1 cellular context compared by ENCODE assay signal in the genomic region with DNA sequence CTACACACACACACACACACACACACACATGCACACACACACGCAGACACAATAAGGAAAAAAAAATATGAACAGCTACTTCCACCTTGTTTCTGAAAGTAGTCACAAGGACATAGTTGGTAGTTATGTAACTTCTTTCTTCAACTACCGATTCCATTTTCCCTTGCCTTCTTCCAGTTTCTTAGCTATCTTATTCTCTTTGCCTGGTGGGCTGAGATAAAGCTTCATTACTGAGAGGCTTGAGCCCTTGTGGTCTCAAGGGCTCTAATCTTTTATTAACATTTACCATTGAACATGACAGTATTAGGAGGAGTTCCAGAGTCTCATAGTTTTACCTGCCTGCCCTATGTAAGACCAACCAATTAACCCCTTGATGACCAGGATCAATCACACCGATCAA.
TF ChIP-seq lines count a peak whose summit lies in the region.

No MANE protein-coding gene starts in this region.

TF ChIP-seq in K562, 482 proteins besides CTCF, POLR2A, EP300 and RAD21 (continued from another document):
- TF ChIP-seq, protein P1, sequence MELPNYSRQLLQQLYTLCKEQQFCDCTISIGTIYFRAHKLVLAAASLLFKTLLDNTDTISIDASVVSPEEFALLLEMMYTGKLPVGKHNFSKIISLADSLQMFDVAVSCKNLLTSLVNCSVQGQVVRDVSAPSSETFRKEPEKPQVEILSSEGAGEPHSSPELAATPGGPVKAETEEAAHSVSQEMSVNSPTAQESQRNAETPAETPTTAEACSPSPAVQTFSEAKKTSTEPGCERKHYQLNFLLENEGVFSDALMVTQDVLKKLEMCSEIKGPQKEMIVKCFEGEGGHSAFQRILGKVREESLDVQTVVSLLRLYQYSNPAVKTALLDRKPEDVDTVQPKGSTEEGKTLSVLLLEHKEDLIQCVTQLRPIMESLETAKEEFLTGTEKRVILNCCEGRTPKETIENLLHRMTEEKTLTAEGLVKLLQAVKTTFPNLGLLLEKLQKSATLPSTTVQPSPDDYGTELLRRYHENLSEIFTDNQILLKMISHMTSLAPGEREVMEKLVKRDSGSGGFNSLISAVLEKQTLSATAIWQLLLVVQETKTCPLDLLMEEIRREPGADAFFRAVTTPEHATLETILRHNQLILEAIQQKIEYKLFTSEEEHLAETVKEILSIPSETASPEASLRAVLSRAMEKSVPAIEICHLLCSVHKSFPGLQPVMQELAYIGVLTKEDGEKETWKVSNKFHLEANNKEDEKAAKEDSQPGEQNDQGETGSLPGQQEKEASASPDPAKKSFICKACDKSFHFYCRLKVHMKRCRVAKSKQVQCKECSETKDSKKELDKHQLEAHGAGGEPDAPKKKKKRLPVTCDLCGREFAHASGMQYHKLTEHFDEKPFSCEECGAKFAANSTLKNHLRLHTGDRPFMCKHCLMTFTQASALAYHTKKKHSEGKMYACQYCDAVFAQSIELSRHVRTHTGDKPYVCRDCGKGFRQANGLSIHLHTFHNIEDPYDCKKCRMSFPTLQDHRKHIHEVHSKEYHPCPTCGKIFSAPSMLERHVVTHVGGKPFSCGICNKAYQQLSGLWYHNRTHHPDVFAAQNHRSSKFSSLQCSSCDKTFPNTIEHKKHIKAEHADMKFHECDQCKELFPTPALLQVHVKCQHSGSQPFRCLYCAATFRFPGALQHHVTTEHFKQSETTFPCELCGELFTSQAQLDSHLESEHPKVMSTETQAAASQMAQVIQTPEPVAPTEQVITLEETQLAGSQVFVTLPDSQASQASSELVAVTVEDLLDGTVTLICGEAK (IDR thresholded peaks at IDR 0.05): no peak
- TF ChIP-seq, protein P1 (CRISPR knock-in tag; IDR thresholded peaks at IDR 0.05): no peak
- TF ChIP-seq PHF8 (IDR thresholded peaks at IDR 0.05; ENCODE audit: borderline replicate concordance, low read length) (no peak), TOE1 (IDR thresholded peaks at IDR 0.05; ENCODE audit: borderline replicate concordance) (no peak), TOE1 (CRISPR knock-in tag; IDR thresholded peaks at IDR 0.05; ENCODE audit: borderline replicate concordance, low read depth) (no peak), JUN (IDR thresholded peaks at IDR 0.05; ENCODE audit: borderline replicate concordance, low read depth, low read length) (no peak), JUN (CRISPR knock-in tag; IDR thresholded peaks at IDR 0.05; ENCODE audit: borderline replicate concordance) (no peak), XRCC3 (IDR thresholded peaks at IDR 0.05) (no peak), ZNF830 (CRISPR knock-in tag; IDR thresholded peaks at IDR 0.05) (no peak), JUND (IDR thresholded peaks at IDR 0.05; ENCODE audit: borderline replicate concordance, low read depth, low read length) (no peak), JUND (tag; IDR thresholded peaks at IDR 0.05; ENCODE audit: borderline replicate concordance, low read depth, low read length) (0 out of 3 replicates have a peak, but pooled peaks have one; percentile 26), SAP30 (IDR thresholded peaks at IDR 0.05; ENCODE audit: borderline replicate concordance, insufficient read depth, low read depth, low read length, poor library complexity, severe bottlenecking) (no peak), HNRNPUL1 (IDR thresholded peaks at IDR 0.05; ENCODE audit: low read length) (no peak), ZNF431 (CRISPR knock-in tag; IDR thresholded peaks at IDR 0.05) (no peak), SP1 (CRISPR knock-in tag; IDR thresholded peaks at IDR 0.05) (no peak), ZNF263 (CRISPR knock-in tag; IDR thresholded peaks at IDR 0.05; ENCODE audit: borderline replicate concordance) (no peak), ZC3H8 (IDR thresholded peaks at IDR 0.05) (no peak), HCFC1 (IDR thresholded peaks at IDR 0.05; ENCODE audit: low read depth, low read length) (no peak), RFX5 (IDR thresholded peaks at IDR 0.05; ENCODE audit: low read depth, low read length) (no peak), CHD4 (IDR thresholded peaks at IDR 0.05; ENCODE audit: insufficient read depth, insufficient replicate concordance, low read depth, low read length, poor library complexity, severe bottlenecking) (no peak), ZNF699 (CRISPR knock-in tag; IDR thresholded peaks at IDR 0.05; ENCODE audit: insufficient replicate concordance) (no peak), CBX8 (IDR thresholded peaks at IDR 0.05; ENCODE audit: borderline replicate concordance, extremely low read depth, low read depth, low read length, poor library complexity, severe bottlenecking) (no peak), TEAD1 (CRISPR knock-in tag; IDR thresholded peaks at IDR 0.05) (no peak), BHLHE40 (IDR thresholded peaks at IDR 0.05; ENCODE audit: low read length) (no peak), TRIM24 (IDR thresholded peaks at IDR 0.05) (peak in 1 of 2 experiments; percentile 66; a peak in 2 of 4 replicates), ZNF77 (CRISPR knock-in tag; IDR thresholded peaks at IDR 0.05) (no peak), ZNF146 (CRISPR knock-in tag; IDR thresholded peaks at IDR 0.05; ENCODE audit: unreplicated experiment) (no peak), ZFX (CRISPR knock-in tag; IDR thresholded peaks at IDR 0.05) (no peak), SLC30A9 (CRISPR knock-in tag; IDR thresholded peaks at IDR 0.05) (no peak), NR1H2 (CRISPR knock-in tag; IDR thresholded peaks at IDR 0.05) (no peak), ZNF12 (CRISPR knock-in tag; IDR thresholded peaks at IDR 0.05) (no peak), PPARD (CRISPR knock-in tag; IDR thresholded peaks at IDR 0.05) (no peak)
- TF ChIP-seq, protein P2, sequence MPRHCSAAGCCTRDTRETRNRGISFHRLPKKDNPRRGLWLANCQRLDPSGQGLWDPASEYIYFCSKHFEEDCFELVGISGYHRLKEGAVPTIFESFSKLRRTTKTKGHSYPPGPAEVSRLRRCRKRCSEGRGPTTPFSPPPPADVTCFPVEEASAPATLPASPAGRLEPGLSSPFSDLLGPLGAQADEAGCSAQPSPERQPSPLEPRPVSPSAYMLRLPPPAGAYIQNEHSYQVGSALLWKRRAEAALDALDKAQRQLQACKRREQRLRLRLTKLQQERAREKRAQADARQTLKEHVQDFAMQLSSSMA (CRISPR knock-in tag; IDR thresholded peaks at IDR 0.05): no peak
- TF ChIP-seq, protein P3, sequence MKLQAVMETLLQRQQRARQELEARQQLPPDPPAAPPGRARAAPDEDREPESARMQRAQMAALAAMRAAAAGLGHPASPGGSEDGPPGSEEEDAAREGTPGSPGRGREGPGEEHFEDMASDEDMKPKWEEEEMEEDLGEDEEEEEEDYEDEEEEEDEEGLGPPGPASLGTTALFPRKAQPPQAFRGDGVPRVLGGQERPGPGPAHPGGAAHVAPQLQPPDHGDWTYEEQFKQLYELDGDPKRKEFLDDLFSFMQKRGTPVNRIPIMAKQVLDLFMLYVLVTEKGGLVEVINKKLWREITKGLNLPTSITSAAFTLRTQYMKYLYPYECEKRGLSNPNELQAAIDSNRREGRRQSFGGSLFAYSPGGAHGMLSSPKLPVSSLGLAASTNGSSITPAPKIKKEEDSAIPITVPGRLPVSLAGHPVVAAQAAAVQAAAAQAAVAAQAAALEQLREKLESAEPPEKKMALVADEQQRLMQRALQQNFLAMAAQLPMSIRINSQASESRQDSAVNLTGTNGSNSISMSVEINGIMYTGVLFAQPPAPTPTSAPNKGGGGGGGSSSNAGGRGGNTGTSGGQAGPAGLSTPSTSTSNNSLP (IDR thresholded peaks at IDR 0.05; ENCODE audit: borderline replicate concordance, low read depth, low read length): peak; percentile 79; the same call in 1 of the 2 replicates
- TF ChIP-seq, protein P4, sequence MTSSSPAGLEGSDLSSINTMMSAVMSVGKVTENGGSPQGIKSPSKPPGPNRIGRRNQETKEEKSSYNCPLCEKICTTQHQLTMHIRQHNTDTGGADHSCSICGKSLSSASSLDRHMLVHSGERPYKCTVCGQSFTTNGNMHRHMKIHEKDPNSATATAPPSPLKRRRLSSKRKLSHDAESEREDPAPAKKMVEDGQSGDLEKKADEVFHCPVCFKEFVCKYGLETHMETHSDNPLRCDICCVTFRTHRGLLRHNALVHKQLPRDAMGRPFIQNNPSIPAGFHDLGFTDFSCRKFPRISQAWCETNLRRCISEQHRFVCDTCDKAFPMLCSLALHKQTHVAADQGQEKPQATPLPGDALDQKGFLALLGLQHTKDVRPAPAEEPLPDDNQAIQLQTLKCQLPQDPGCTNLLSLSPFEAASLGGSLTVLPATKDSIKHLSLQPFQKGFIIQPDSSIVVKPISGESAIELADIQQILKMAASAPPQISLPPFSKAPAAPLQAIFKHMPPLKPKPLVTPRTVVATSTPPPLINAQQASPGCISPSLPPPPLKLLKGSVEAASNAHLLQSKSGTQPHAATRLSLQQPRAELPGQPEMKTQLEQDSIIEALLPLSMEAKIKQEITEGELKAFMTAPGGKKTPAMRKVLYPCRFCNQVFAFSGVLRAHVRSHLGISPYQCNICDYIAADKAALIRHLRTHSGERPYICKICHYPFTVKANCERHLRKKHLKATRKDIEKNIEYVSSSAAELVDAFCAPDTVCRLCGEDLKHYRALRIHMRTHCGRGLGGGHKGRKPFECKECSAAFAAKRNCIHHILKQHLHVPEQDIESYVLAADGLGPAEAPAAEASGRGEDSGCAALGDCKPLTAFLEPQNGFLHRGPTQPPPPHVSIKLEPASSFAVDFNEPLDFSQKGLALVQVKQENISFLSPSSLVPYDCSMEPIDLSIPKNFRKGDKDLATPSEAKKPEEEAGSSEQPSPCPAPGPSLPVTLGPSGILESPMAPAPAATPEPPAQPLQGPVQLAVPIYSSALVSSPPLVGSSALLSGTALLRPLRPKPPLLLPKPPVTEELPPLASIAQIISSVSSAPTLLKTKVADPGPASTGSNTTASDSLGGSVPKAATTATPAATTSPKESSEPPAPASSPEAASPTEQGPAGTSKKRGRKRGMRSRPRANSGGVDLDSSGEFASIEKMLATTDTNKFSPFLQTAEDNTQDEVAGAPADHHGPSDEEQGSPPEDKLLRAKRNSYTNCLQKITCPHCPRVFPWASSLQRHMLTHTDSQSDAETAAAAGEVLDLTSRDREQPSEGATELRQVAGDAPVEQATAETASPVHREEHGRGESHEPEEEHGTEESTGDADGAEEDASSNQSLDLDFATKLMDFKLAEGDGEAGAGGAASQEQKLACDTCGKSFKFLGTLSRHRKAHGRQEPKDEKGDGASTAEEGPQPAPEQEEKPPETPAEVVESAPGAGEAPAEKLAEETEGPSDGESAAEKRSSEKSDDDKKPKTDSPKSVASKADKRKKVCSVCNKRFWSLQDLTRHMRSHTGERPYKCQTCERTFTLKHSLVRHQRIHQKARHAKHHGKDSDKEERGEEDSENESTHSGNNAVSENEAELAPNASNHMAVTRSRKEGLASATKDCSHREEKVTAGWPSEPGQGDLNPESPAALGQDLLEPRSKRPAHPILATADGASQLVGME (CRISPR knock-in tag; IDR thresholded peaks at IDR 0.05): no peak
- TF ChIP-seq, protein P5, sequence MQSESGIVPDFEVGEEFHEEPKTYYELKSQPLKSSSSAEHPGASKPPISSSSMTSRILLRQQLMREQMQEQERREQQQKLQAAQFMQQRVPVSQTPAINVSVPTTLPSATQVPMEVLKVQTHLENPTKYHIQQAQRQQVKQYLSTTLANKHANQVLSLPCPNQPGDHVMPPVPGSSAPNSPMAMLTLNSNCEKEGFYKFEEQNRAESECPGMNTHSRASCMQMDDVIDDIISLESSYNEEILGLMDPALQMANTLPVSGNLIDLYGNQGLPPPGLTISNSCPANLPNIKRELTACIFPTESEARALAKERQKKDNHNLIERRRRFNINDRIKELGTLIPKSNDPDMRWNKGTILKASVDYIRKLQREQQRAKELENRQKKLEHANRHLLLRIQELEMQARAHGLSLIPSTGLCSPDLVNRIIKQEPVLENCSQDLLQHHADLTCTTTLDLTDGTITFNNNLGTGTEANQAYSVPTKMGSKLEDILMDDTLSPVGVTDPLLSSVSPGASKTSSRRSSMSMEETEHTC (IDR thresholded peaks at IDR 0.05): no peak
- TF ChIP-seq, protein P6, sequence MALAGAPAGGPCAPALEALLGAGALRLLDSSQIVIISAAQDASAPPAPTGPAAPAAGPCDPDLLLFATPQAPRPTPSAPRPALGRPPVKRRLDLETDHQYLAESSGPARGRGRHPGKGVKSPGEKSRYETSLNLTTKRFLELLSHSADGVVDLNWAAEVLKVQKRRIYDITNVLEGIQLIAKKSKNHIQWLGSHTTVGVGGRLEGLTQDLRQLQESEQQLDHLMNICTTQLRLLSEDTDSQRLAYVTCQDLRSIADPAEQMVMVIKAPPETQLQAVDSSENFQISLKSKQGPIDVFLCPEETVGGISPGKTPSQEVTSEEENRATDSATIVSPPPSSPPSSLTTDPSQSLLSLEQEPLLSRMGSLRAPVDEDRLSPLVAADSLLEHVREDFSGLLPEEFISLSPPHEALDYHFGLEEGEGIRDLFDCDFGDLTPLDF (CRISPR knock-in tag; IDR thresholded peaks at IDR 0.05): no peak
